Comparison of ENCODE assay signal across 8 cellular contexts in genomic region chr15:70259030-70259424, GRCh38.
DNase-seq lines count a peak whose midpoint lies in the region; ATAC-seq and TF ChIP-seq lines count a peak whose summit lies in the region.

No MANE protein-coding gene starts in this region.

- TF ChIP-seq CTCF in esophagus muscularis mucosa (IDR thresholded peaks at IDR 0.05) (no peak), foreskin keratinocyte (conservative IDR thresholded peaks at IDR 0.05) (no peak)

- H3K27me3 ChIP-seq in esophagus muscularis mucosa (no peaks in the 10 kb centered on the region), foreskin keratinocyte (peaks cover 36% of the 10 kb centered on the region)

- DNase-seq in DMS 273 (lab: John Stamatoyannopoulos, UW; ENCODE audit: unreplicated experiment) (peak; percentile 78), esophagus muscularis mucosa (ENCODE audit: extremely low spot score) (peak; percentile 94), nucleus accumbens (lab: John Stamatoyannopoulos, UW) (peak in 30 of 56 donors; percentile 6 to 61 (median 31)), COLO668 (lab: John Stamatoyannopoulos, UW; ENCODE audit: unreplicated experiment) (no peak), foreskin keratinocyte (no peak)
- DNase-seq in activated CD4-positive, alpha-beta T cell treated with anti-CD3 and anti-CD28 coated beads for 48 hours = peak; percentile 36

- intact Hi-C loops in esophagus muscularis mucosa (cut with DNase I) = no loop called here

- no peaks in the 10 kb centered on the region for H3K9me3 ChIP-seq in esophagus muscularis mucosa

- H3K4me1 ChIP-seq in esophagus muscularis mucosa (peaks cover 19 to 34% (median 31%) of the 10 kb centered on the region in 4 donors), foreskin keratinocyte (no peaks in the 10 kb centered on the region)

- TF ChIP-seq EP300 in esophagus muscularis mucosa (IDR thresholded peaks at IDR 0.05) = no peak

- no peak overlapping the region for H3K27ac ChIP-seq in esophagus muscularis mucosa (replicated peaks in 1 of 4)
- H3K27ac ChIP-seq in foreskin keratinocyte = no peak overlapping the region

- TF ChIP-seq POLR2A in esophagus muscularis mucosa (IDR thresholded peaks at IDR 0.05; ENCODE audit: low read depth) = no peak

- ATAC-seq in HG03139 (IDR thresholded peaks at IDR 0.05; ENCODE audit: unreplicated experiment) = peak; percentile 16
- ATAC-seq in GM21576 (IDR thresholded peaks at IDR 0.05; ENCODE audit: unreplicated experiment) = no peak
- ATAC-seq in foreskin keratinocyte = no peak

- no peaks in the 10 kb centered on the region for H3K36me3 ChIP-seq in esophagus muscularis mucosa

- WGBS in esophagus muscularis mucosa = 41% methylated on average over 9 of the region's 11 CpGs

- H3K4me3 ChIP-seq in esophagus muscularis mucosa = no peak overlapping the region

Comparison
In these comparisons a context has a peak if more than half of its experiments do, and no peak if none do; other contexts are left out.
1. DNase-seq: peak in DMS 273 (single experiment), activated CD4-positive, alpha-beta T cell treated with anti-CD3 and anti-CD28 coated beads for 48 hours (single experiment), esophagus muscularis mucosa (single experiment) and nucleus accumbens (30 of 56); none in COLO668 (single experiment) and foreskin keratinocyte (0 of 2).